10 cellular contexts compared by ENCODE assay signal in genomic region chr15:64855206-64856000, GRCh38. TPM values are rescaled to one million over a fixed set of nuclear protein-coding genes. Genes with fewer than 3 reads are reported as not detected.
DNase-seq lines count a peak whose midpoint lies in the region; ATAC-seq and TF ChIP-seq lines count a peak whose summit lies in the region.
"Had no signal": no experiment of that assay in that cellular context is flagged by ENCODE, and none has a peak within 500 bp of the region (broad histone marks: within the 10 kb centered on the region; RNA-seq: fewer than 3 reads in every experiment).

No MANE protein-coding gene starts in this region.

- peaks cover 97% of the 10 kb centered on the region for H3K79me2 ChIP-seq in Loucy (ENCODE audit: insufficient read depth, low read length)

- no peaks in the 10 kb centered on the region for H3K27me3 ChIP-seq in BLaER1 treated with 17β-estradiol and CSF1 and Interleukin-3, amounts not matched to agents 10 nM and 100 nM
- H3K27me3 ChIP-seq in Loucy (ENCODE audit: insufficient read depth, low read length, poor library complexity, severe bottlenecking) = no peaks in the 10 kb centered on the region

- peaks cover 76% of the 10 kb centered on the region for H3K4me1 Mint-ChIP-seq in osteocyte (ENCODE audit: unreplicated experiment)

- no peaks in the 10 kb centered on the region for H3F3A ChIP-seq in Loucy (ENCODE audit: low read depth)

- no peaks in the 10 kb centered on the region for H3K27me3 Mint-ChIP-seq in osteocyte (ENCODE audit: unreplicated experiment)

- peak overlapping the region in 3 of 10 experiments; percentile 18 to 33 (median 19); a peak in 3 of 20 replicates for H3K4me3 ChIP-seq in BLaER1 treated with 17β-estradiol and CSF1 and Interleukin-3, amounts not matched to agents 10 nM and 100 nM
- no peak overlapping the region for H3K4me3 ChIP-seq in Loucy (ENCODE audit: low read length, poor library complexity, severe bottlenecking)

- H3K9me3 Mint-ChIP-seq in osteocyte (ENCODE audit: unreplicated experiment) = no peaks in the 10 kb centered on the region

- H3K9me2 ChIP-seq in Loucy (replicated peaks; ENCODE audit: low read depth, low read length) = no peaks in the 10 kb centered on the region

- H3K36me3 ChIP-seq in BLaER1 treated with 17β-estradiol and CSF1 and Interleukin-3, amounts not matched to agents 10 nM and 100 nM = peaks cover 75 to 100% (median 99%) of the 10 kb centered on the region in 11 experiments
- peaks cover 63% of the 10 kb centered on the region; the same call in 1 of the 2 replicates for H3K36me3 ChIP-seq in Loucy (ENCODE audit: insufficient read depth, low read length)

- TF ChIP-seq CTCF in Loucy (conservative IDR thresholded peaks at IDR 0.05; ENCODE audit: low read length) (no peak), osteocyte (IDR thresholded peaks at IDR 0.05) (no peak)

- peak overlapping the region in 8 of 11 experiments; percentile 6 to 67 (median 42); a peak in 12 of 22 replicates for H3K27ac ChIP-seq in BLaER1 treated with 17β-estradiol and CSF1 and Interleukin-3, amounts not matched to agents 10 nM and 100 nM

- peak overlapping the region; percentile 58 to 100 (median 75) for H3K4me2 ChIP-seq in BLaER1 treated with 17β-estradiol and CSF1 and Interleukin-3, amounts not matched to agents 10 nM and 100 nM
- H3K4me2 ChIP-seq in Loucy (ENCODE audit: low read depth, low read length, poor library complexity, severe bottlenecking) = peak overlapping the region; percentile 58

- DNase-seq in osteocyte (ENCODE audit: extremely low spot score, unreplicated experiment) (no peak), NCI-H2196 (lab: John Stamatoyannopoulos, UW; ENCODE audit: unreplicated experiment) (no peak)
- DNase-seq: NCI-H146, small intestine had no signal

- peak; percentile 72 for ATAC-seq in esophagus mucosa
- no peak for ATAC-seq in GM21381 (IDR thresholded peaks at IDR 0.05; ENCODE audit: unreplicated experiment)
- ATAC-seq in GM19324 (IDR thresholded peaks at IDR 0.05; ENCODE audit: low FRiP score, unreplicated experiment) = no peak
- ATAC-seq in GM21526 (IDR thresholded peaks at IDR 0.05; ENCODE audit: low FRiP score, unreplicated experiment) = no peak

- no peaks in the 10 kb centered on the region for H3K9me3 ChIP-seq in BLaER1 treated with 17β-estradiol and CSF1 and Interleukin-3, amounts not matched to agents 10 nM and 100 nM (replicated peaks in 1 of 11)
- H3K9me3 ChIP-seq in Loucy (ENCODE audit: insufficient read depth, low read depth, low read length) = no peaks in the 10 kb centered on the region

- H3K4me1 ChIP-seq in BLaER1 treated with 17β-estradiol and CSF1 and Interleukin-3, amounts not matched to agents 10 nM and 100 nM = peaks cover 49 to 100% (median 86%) of the 10 kb centered on the region in 10 experiments
- H3K4me1 ChIP-seq in Loucy (ENCODE audit: insufficient read depth, low read length, poor library complexity, severe bottlenecking) = peaks cover 32% of the 10 kb centered on the region

- H2AFZ ChIP-seq in Loucy (ENCODE audit: low read length) = no peak overlapping the region

- peak overlapping the region; percentile 68 for H3K27ac Mint-ChIP-seq in osteocyte (ENCODE audit: unreplicated experiment)

- H3K9ac ChIP-seq in BLaER1 treated with 17β-estradiol and CSF1 and Interleukin-3, amounts not matched to agents 10 nM and 100 nM = peak overlapping the region in 10 of 11 experiments; percentile 18 to 78 (median 50); a peak in 17 of 22 replicates
- H3K9ac ChIP-seq in Loucy (ENCODE audit: low read depth, low read length, poor library complexity, severe bottlenecking) = peak overlapping the region; percentile 36

- peaks cover 50 to 100% (median 100%) of the 10 kb centered on the region in 11 experiments for H4K20me1 ChIP-seq in BLaER1 treated with 17β-estradiol and CSF1 and Interleukin-3, amounts not matched to agents 10 nM and 100 nM
- peaks cover 40% of the 10 kb centered on the region for H4K20me1 ChIP-seq in Loucy (ENCODE audit: insufficient read depth, low read length, poor library complexity, severe bottlenecking)

- H3K4me3 Mint-ChIP-seq in osteocyte (ENCODE audit: unreplicated experiment) = no peak overlapping the region

- H3K36me3 Mint-ChIP-seq in osteocyte (ENCODE audit: unreplicated experiment) = peaks cover 18% of the 10 kb centered on the region

RNA-seq across cellular contexts. Expression of gene PLEKHO2, which starts 13.7 kb away (rescaled TPM):
- 3.9 TPM for total RNA-seq in esophagus mucosa
- 24.5 and 24.7 TPM in 2 replicates for total RNA-seq in osteocyte

RNA-seq across cellular contexts. Expression of gene PIF1, which starts 30.0 kb away (rescaled TPM):
- 6.3 TPM for total RNA-seq in esophagus mucosa
- 4.2 and 4.8 TPM in 2 replicates for total RNA-seq in osteocyte

RNA-seq across cellular contexts. Expression of gene ANKDD1A, which starts 56.3 kb away (rescaled TPM):
- total RNA-seq in esophagus mucosa (1.6 TPM), osteocyte (4.6 and 5.7 TPM in 2 replicates)
